ENCODE assay signal across 12 cellular contexts in genomic region chr20:57990396-57990987, GRCh38.
DNase-seq lines count a peak whose midpoint lies in the region; ATAC-seq, FAIRE-seq and TF ChIP-seq lines count a peak whose summit lies in the region.
"Had no signal": no experiment of that assay in that cellular context is flagged by ENCODE, and none has a peak within 500 bp of the region (broad histone marks: within the 10 kb centered on the region; RNA-seq: fewer than 3 reads in every experiment).

No MANE protein-coding gene starts in this region.

- H3K27me3 ChIP-seq in BJ (ENCODE audit: control insufficient read depth, insufficient read depth, low read length) (no peaks in the 10 kb centered on the region), mesenchymal stem cell (ENCODE audit: control insufficient read depth in 1 of 2, insufficient read depth in 1 of 2, low read length in 2 of 2) (peaks cover 0 to 25% of the 10 kb centered on the region in 2 experiments)
- H3K27me3 ChIP-seq: upper lobe of right lung had no signal

- ATAC-seq in HG03442 (IDR thresholded peaks at IDR 0.05; ENCODE audit: unreplicated experiment) (no peak), GM21619 (IDR thresholded peaks at IDR 0.05; ENCODE audit: unreplicated experiment) (no peak)

- no peak overlapping the region for H3K4me2 ChIP-seq in mesenchymal stem cell (ENCODE audit: low read length, poor library complexity, severe bottlenecking)

- no peak overlapping the region for H2AFZ ChIP-seq in mesenchymal stem cell (ENCODE audit: low read depth, low read length)

- no peak overlapping the region for H3K23ac ChIP-seq in mesenchymal stem cell (ENCODE audit: low read length in 2 of 2)

- no peak overlapping the region for H2BK12ac ChIP-seq in mesenchymal stem cell (ENCODE audit: low read length in 2 of 2)

- no peaks in the 10 kb centered on the region for H3K79me1 ChIP-seq in mesenchymal stem cell (replicated peaks; ENCODE audit: low read length, poor library complexity, severe bottlenecking)

- H3K18ac ChIP-seq in mesenchymal stem cell (ENCODE audit: low read depth in 1 of 2, low read length in 2 of 2): no peak overlapping the region

- no peak for FAIRE-seq in urothelium cell line (lab: Jason Lieb, UNC)

- H3K36me3 ChIP-seq in BJ (ENCODE audit: control insufficient read depth, insufficient read depth, low read length) (no peaks in the 10 kb centered on the region), mesenchymal stem cell (ENCODE audit: control insufficient read depth in 1 of 2, insufficient read depth in 2 of 2, low read depth in 1 of 2, low read length in 2 of 2) (no peaks in the 10 kb centered on the region)
- H3K36me3 ChIP-seq: prostate gland, upper lobe of right lung had no signal

- no peak overlapping the region for H4K91ac ChIP-seq in mesenchymal stem cell (ENCODE audit: low read length)

- no peak overlapping the region for H3K4ac ChIP-seq in mesenchymal stem cell (ENCODE audit: low read depth in 1 of 2, low read length in 2 of 2)

- H3K4me3 ChIP-seq in BJ (ENCODE audit: low read depth, low read length): no peak overlapping the region
- no peak overlapping the region for H3K4me3 ChIP-seq in mesenchymal stem cell (ENCODE audit: insufficient read depth in 1 of 2, low read depth in 1 of 2, low read length in 2 of 2)
- H3K4me3 ChIP-seq: prostate gland, upper lobe of right lung had no signal

- H3K4me1 ChIP-seq in mesenchymal stem cell (ENCODE audit: control insufficient read depth, insufficient read depth, low read depth, low read length): no peaks in the 10 kb centered on the region
- H3K4me1 ChIP-seq: upper lobe of right lung had no signal

- no peak overlapping the region for H2BK15ac ChIP-seq in mesenchymal stem cell (ENCODE audit: low read depth, poor library complexity, severe bottlenecking)

- WGBS in mesenchymal stem cell: 50% methylated on average over 7 of the region's 8 CpGs

- no peak overlapping the region for H4K8ac ChIP-seq in mesenchymal stem cell (ENCODE audit: low read length)

- no peak overlapping the region for H2BK5ac ChIP-seq in mesenchymal stem cell (ENCODE audit: low read depth, low read length, poor library complexity, severe bottlenecking)

- peak overlapping the region; percentile 52 for H3K9ac ChIP-seq in mesenchymal stem cell (ENCODE audit: low read length)

- no peaks in the 10 kb centered on the region for H3K9me3 ChIP-seq in mesenchymal stem cell (ENCODE audit: control insufficient read depth, low read length)
- H3K9me3 ChIP-seq: prostate gland, upper lobe of right lung had no signal

- no peak overlapping the region for H3K14ac ChIP-seq in mesenchymal stem cell (ENCODE audit: low read length in 2 of 2)

- H3K27ac ChIP-seq in epithelial cell of prostate (peak overlapping the region; percentile 73), mesenchymal stem cell (ENCODE audit: low read length, poor library complexity, severe bottlenecking) (no peak overlapping the region)
- H3K27ac ChIP-seq: prostate gland, upper lobe of right lung had no signal

- no peak for TF ChIP-seq CTCF in BJ (IDR thresholded peaks at IDR 0.05; ENCODE audit: insufficient read depth, low read depth, low read length)

- POLR2A ChIA-PET in BJ (lab: Charles Lee): no interaction called here

- no peak overlapping the region for H2AK5ac ChIP-seq in mesenchymal stem cell (ENCODE audit: low read length, severe bottlenecking)

- CTCF ChIA-PET in BJ (lab: Yijun Ruan, JAX): interaction anchor here (1.0 to 1.1 kb wide), 2 partner anchors 10 to 29 kb away, joined by 3 to 4 read pairs; no protein-coding TSS in a partner anchor

- DNase-seq in BJ (ENCODE audit: low read depth): peak; percentile 66
- DNase-seq in RPMI7951 (ENCODE audit: low read depth): peak; percentile 82
- DNase-seq in epithelial cell of prostate (ENCODE audit: low read depth, low spot score): no peak
- no peak for DNase-seq in mesenchymal stem cell
- DNase-seq in urothelium cell line (ENCODE audit: low spot score): no peak
- no peak for DNase-seq in GDM1 (lab: John Stamatoyannopoulos, UW)
- DNase-seq: activated CD4-positive, alpha-beta T cell treated with anti-CD3 and anti-CD28 coated beads, Interleukin-2, amount 10 ng/mL, durations not matched to agents 24 days and 14 days; DMS79 treated with DMSO at 0.1 percent for 48 hours; upper lobe of right lung had no signal

- no peak overlapping the region for H2BK120ac ChIP-seq in mesenchymal stem cell (ENCODE audit: low read depth, low read length)

Comparison
In these comparisons a context has a peak if more than half of its experiments do, and no peak if none do; other contexts are left out.
1. DNase-seq: peak in BJ (single experiment) and RPMI7951 (single experiment); none in epithelial cell of prostate (single experiment), mesenchymal stem cell (single experiment), urothelium cell line (single experiment) and GDM1 (single experiment).